1 cellular context compared by ENCODE assay signal in genomic region chr7:2667843-2668242, GRCh38.
TF ChIP-seq lines count a peak whose summit lies in the region.

No MANE protein-coding gene starts in this region.

TF ChIP-seq in H1, 55 proteins besides CTCF, POLR2A, EP300 and RAD21:
- TF ChIP-seq EGR1 (IDR thresholded peaks at IDR 0.05; ENCODE audit: borderline replicate concordance, low read depth, low read length) (no peak), KDM5A (IDR thresholded peaks at IDR 0.05; ENCODE audit: low read length) (no peak), KDM1A (IDR thresholded peaks at IDR 0.05; ENCODE audit: borderline replicate concordance, low read length) (no peak), GABPA (IDR thresholded peaks at IDR 0.05; ENCODE audit: borderline replicate concordance, insufficient read depth, low read length) (no peak), ATF3 (IDR thresholded peaks at IDR 0.05; ENCODE audit: insufficient read depth, low read depth, low read length) (no peak)
